14 cellular contexts compared by ENCODE assay signal in genomic region chr2:209547726-209548125, GRCh38.
DNase-seq lines count a peak whose midpoint lies in the region; ATAC-seq and TF ChIP-seq lines count a peak whose summit lies in the region.
"Had no signal": no experiment of that assay in that cellular context is flagged by ENCODE, and none has a peak within 500 bp of the region (broad histone marks: within the 10 kb centered on the region; RNA-seq: fewer than 3 reads in every experiment).

No MANE protein-coding gene starts in this region.

- H2AFZ ChIP-seq in GM23248: no peak overlapping the region

- H3K9ac ChIP-seq in GM23248: no peak overlapping the region
- H3K9ac ChIP-seq: BLaER1 had no signal

- no peak overlapping the region for H3K27ac ChIP-seq in GM23248
- H3K27ac ChIP-seq: A549, BLaER1 had no signal

- H3K36me3 Mint-ChIP-seq in brain: peaks cover 52% of the 10 kb centered on the region
- H3K36me3 Mint-ChIP-seq: CD8-positive, alpha-beta memory T cell had no signal

- in situ Hi-C loops in GM23248 (cut with MboI): loop anchor here (10.0 kb wide), 2 partner anchors 123 to 213 kb away; partner anchors contain the start of gene MAP2

- no peaks in the 10 kb centered on the region for H3K4me1 ChIP-seq in GM23248 (ENCODE audit: insufficient read depth)
- H3K4me1 ChIP-seq: A549 had no signal

- peaks cover 0 to 26% (median 16%) of the 10 kb centered on the region in 5 experiments for H3K9me3 Mint-ChIP-seq in brain
- H3K9me3 Mint-ChIP-seq: CD8-positive, alpha-beta memory T cell had no signal

- H3K79me2 ChIP-seq in GM23248 (ENCODE audit: insufficient read depth): no peaks in the 10 kb centered on the region

- H4K20me1 ChIP-seq in GM23248 (ENCODE audit: insufficient read depth): no peaks in the 10 kb centered on the region
- H4K20me1 ChIP-seq: BLaER1 had no signal

- DNase-seq in GM23248 (peak; percentile 8), fibroblast of villous mesenchyme (ENCODE audit: low read depth) (peak; percentile 0), SKM-1 treated with dmso at 0.1 percent for 144 hours (lab: John Stamatoyannopoulos, UW; ENCODE audit: unreplicated experiment) (no peak), NK-92 (lab: John Stamatoyannopoulos, UW; ENCODE audit: unreplicated experiment) (no peak)
- DNase-seq: AML-193; CD8-positive, alpha-beta memory T cell; DMS53; H7 had no signal

- H3K36me3 ChIP-seq in GM23248 (ENCODE audit: low read depth): no peaks in the 10 kb centered on the region
- H3K36me3 ChIP-seq: BLaER1 had no signal

- H3F3A ChIP-seq in GM23248 (ENCODE audit: insufficient read depth): no peaks in the 10 kb centered on the region

- no peak overlapping the region for H3K4me2 ChIP-seq in GM23248 (ENCODE audit: unreplicated experiment)
- H3K4me2 ChIP-seq: A549 had no signal

- WGBS in GM23248 (ENCODE audit: low coverage in 1 of 2, low lambda C conversion rate in 2 of 2, missing lambda C conversion rate in 2 of 2), 2 experiments: 30 to 40% methylated on average over 1 of the region's 1 CpG

- H3K9me2 ChIP-seq in GM23248 (ENCODE audit: insufficient read depth): no peaks in the 10 kb centered on the region

- H3K27me3 ChIP-seq in GM23248 (replicated peaks; ENCODE audit: insufficient read depth): no peaks in the 10 kb centered on the region
- H3K27me3 ChIP-seq: BLaER1 had no signal

- no peak for ATAC-seq in GM19351 (IDR thresholded peaks at IDR 0.05; ENCODE audit: unreplicated experiment)
- no peak for ATAC-seq in HG03521 (IDR thresholded peaks at IDR 0.05; ENCODE audit: unreplicated experiment)
- ATAC-seq: A549, K562 had no signal

- peaks cover 46% of the 10 kb centered on the region for H3K4me1 Mint-ChIP-seq in brain
- H3K4me1 Mint-ChIP-seq: CD8-positive, alpha-beta memory T cell had no signal

- H3K9me3 ChIP-seq in GM23248 (ENCODE audit: low read depth): no peaks in the 10 kb centered on the region
- H3K9me3 ChIP-seq: A549 had no signal

- no peaks in the 10 kb centered on the region for H3K27me3 Mint-ChIP-seq in brain
- H3K27me3 Mint-ChIP-seq: CD8-positive, alpha-beta memory T cell had no signal

- H3K4me3 Mint-ChIP-seq in brain: peak overlapping the region in 1 of 5 experiments; percentile 7
- H3K4me3 Mint-ChIP-seq: CD8-positive, alpha-beta memory T cell had no signal

- no peak for TF ChIP-seq CTCF in brain (conservative IDR thresholded peaks at IDR 0.05)
- TF ChIP-seq CTCF in fibroblast of villous mesenchyme (IDR thresholded peaks at IDR 0.05; ENCODE audit: insufficient read depth, low read depth, low read length): no peak

- H3K27ac Mint-ChIP-seq in brain: peak overlapping the region in 4 of 5 experiments; percentile 51 to 82 (median 67)
- H3K27ac Mint-ChIP-seq: CD8-positive, alpha-beta memory T cell had no signal

- H3K4me3 ChIP-seq in GM23248 (no peak overlapping the region), fibroblast of villous mesenchyme (ENCODE audit: low read depth, low read length) (no peak overlapping the region)
- H3K4me3 ChIP-seq: A549, BLaER1, K562 had no signal

Comparison
In these comparisons a context has a peak if more than half of its experiments do, and no peak if none do; other contexts are left out.
1. DNase-seq: peak in GM23248 (single experiment) and fibroblast of villous mesenchyme (single experiment); none in SKM-1 treated with dmso at 0.1 percent for 144 hours (single experiment) and NK-92 (single experiment).